In the genomic region with DNA sequence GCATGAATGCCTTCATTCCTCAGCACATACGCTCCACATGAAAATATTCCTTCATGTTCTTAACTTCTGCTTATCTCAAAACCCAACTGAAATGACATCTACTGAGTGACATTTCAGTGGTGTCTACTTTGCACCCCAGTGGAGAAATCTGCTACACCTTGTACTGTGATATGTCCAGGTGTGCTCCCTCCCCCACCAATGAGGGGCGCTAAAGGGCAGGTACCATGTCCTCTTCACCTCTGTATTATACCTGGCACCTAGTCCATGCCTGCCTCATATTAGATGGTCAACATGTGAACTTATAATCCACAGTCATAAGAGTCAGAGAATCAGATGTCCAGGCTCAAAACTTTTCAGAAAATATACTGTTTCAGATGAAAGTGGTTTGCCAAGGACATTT, we compare ENCODE assay signal across 16 cellular contexts. TPM values are rescaled to one million over a fixed set of nuclear protein-coding genes. Genes with fewer than 3 reads are reported as not detected.
DNase-seq lines count a peak whose midpoint lies in the region; ATAC-seq, FAIRE-seq and TF ChIP-seq lines count a peak whose summit lies in the region.
"Had no signal": no experiment of that assay in that cellular context is flagged by ENCODE, and none has a peak within 500 bp of the region (broad histone marks: within the 10 kb centered on the region; RNA-seq: fewer than 3 reads in every experiment).

No MANE protein-coding gene starts in this region.

- RAD21 ChIA-PET in GM12878 (lab: Charles Lee; ENCODE audit: unreplicated experiment): interaction anchor here (1.0 to 1.2 kb wide), 3 partner anchors 9 to 297 kb away, joined by 3 to 4 read pairs (median 3); a partner anchor contains a TSS

- peak; percentile 10 to 34 (median 28); a peak in 3 of 6 replicates for TF ChIP-seq CTCF in GM12878 (IDR thresholded peaks at IDR 0.05 in 2 of 3, conservative IDR thresholded peaks at IDR 0.05 in 1 of 3; ENCODE audit: control insufficient read depth in 2 of 3, extremely low read depth in 1 of 3, insufficient read depth in 1 of 3, low read depth in 3 of 3, low read length in 3 of 3)
- no peak for TF ChIP-seq CTCF in lower leg skin (IDR thresholded peaks at IDR 0.05)

- H3K27me3 Mint-ChIP-seq in stimulated activated naive CD8-positive, alpha-beta T cell treated with anti-CD3 and anti-CD28 coated beads, Interleukin-15, amount 100 ng/mL, for 72 hours: no peaks in the 10 kb centered on the region
- peaks cover 6 to 15% (median 7%) of the 10 kb centered on the region in 3 donors for H3K27me3 Mint-ChIP-seq in immature natural killer cell (ENCODE audit: low read depth in 3 of 3)
- H3K27me3 Mint-ChIP-seq: B cell; dendritic cell treated with granulocyte-macrophage colony-stimulating factor and Interleukin-4, amounts not matched to agents 40 ng/mL and 50 ng/mL, for 4 days; natural killer cell treated with Interleukin-12 subunit alpha and Interleukin-12 subunit beta and Interleukin-15 and Interleukin-18, amount 100 ng/mL, for 72 hours had no signal

- H3K4me3 Mint-ChIP-seq in stimulated activated naive CD8-positive, alpha-beta T cell treated with anti-CD3 and anti-CD28 coated beads, Interleukin-15, amount 100 ng/mL, for 72 hours: no peak overlapping the region
- no peak overlapping the region for H3K4me3 Mint-ChIP-seq in immature natural killer cell
- H3K4me3 Mint-ChIP-seq: dendritic cell treated with granulocyte-macrophage colony-stimulating factor and Interleukin-4, amounts not matched to agents 40 ng/mL and 50 ng/mL, for 4 days had no signal

- intact Hi-C loops in GM12878 (cut with micrococcal nuclease; ENCODE audit: unreplicated experiment): loop anchor here (5.0 to 10.0 kb wide), 3 partner anchors 207 to 344 kb away; a partner anchor contains a TSS
- intact Hi-C loops in lower leg skin (cut with DNase I; ENCODE audit: low total_unique reads): no loop called here

- H3K4me1 ChIP-seq in HUES64 (ENCODE audit: insufficient read depth, low read length): peaks cover 20% of the 10 kb centered on the region
- 0 out of 2 replicates have a peak, but pooled peaks cover 5% of the 10 kb centered on the region for H3K4me1 ChIP-seq in GM12878 (ENCODE audit: control insufficient read depth, insufficient read depth, low read length)

- peak; percentile 17 for DNase-seq in stimulated activated naive CD8-positive, alpha-beta T cell treated with anti-CD3 and anti-CD28 coated beads, Interleukin-15, Interleukin-2, amounts not matched to agents 100 U/mL and 50 U/mL, for 24 hours
- no peak for DNase-seq in stimulated activated naive CD8-positive, alpha-beta T cell treated with anti-CD3 and anti-CD28 coated beads, Interleukin-15, amount 100 ng/mL, for 72 hours
- no peak for DNase-seq in GM12878 (ENCODE audit: low read depth, low spot score)
- DNase-seq in NCI-H2196 treated with DMSO at 0.1 percent for 48 hours (lab: John Stamatoyannopoulos, UW; ENCODE audit: unreplicated experiment): no peak
- DNase-seq in immature natural killer cell: no peak
- no peak for DNase-seq in lower leg skin (ENCODE audit: low spot score in 2 of 2)
- DNase-seq: aorta; Kasumi-1; NCI-H2107; stimulated activated CD4-positive, alpha-beta T cell treated with anti-CD3 and anti-CD28 coated beads, Interleukin-2, amount 100 ng/mL, for 48 hours had no signal

- TF ChIP-seq RAD21 in GM12878 (IDR thresholded peaks at IDR 0.05; ENCODE audit: insufficient read depth, low read depth, low read length): no peak

- no peaks in the 10 kb centered on the region for H4K20me1 ChIP-seq in GM12878 (ENCODE audit: control insufficient read depth, insufficient read depth)

- H3K36me3 ChIP-seq in HUES64 (ENCODE audit: insufficient read depth, low read length) (peaks cover 32% of the 10 kb centered on the region), GM12878 (ENCODE audit: control insufficient read depth in 2 of 2, insufficient read depth in 2 of 2, low read length in 1 of 2) (peaks cover 0 to 14% of the 10 kb centered on the region in 2 experiments; a peak in 3 of 4 replicates)

- H3K27ac ChIP-seq in HUES64 (ENCODE audit: low read depth, low read length): no peak overlapping the region
- no peak overlapping the region for H3K27ac ChIP-seq in GM12878 (ENCODE audit: control insufficient read depth, insufficient read depth)
- H3K27ac ChIP-seq: right atrium auricular region had no signal

- H3K4me2 ChIP-seq in GM12878 (ENCODE audit: control insufficient read depth, insufficient read depth): peak overlapping the region; percentile 59

- H3K4me3 ChIP-seq in HUES64 (ENCODE audit: low read length) (peak overlapping the region; percentile 7; the same call in 1 of the 2 replicates), GM12878 (peak overlapping the region; percentile 80; the same call in 1 of the 2 replicates), lower leg skin (ENCODE audit: low read depth, poor library complexity, severe bottlenecking) (no peak overlapping the region)
- H3K4me3 ChIP-seq: right atrium auricular region had no signal

- no peak overlapping the region for H2AFZ ChIP-seq in GM12878 (ENCODE audit: control insufficient read depth, low read depth, low read length)

- no peak overlapping the region for H3K27ac Mint-ChIP-seq in stimulated activated naive CD8-positive, alpha-beta T cell treated with anti-CD3 and anti-CD28 coated beads, Interleukin-15, amount 100 ng/mL, for 72 hours
- H3K27ac Mint-ChIP-seq in immature natural killer cell: no peak overlapping the region
- H3K27ac Mint-ChIP-seq: dendritic cell treated with granulocyte-macrophage colony-stimulating factor and Interleukin-4, amounts not matched to agents 40 ng/mL and 50 ng/mL, for 4 days had no signal

- CTCF ChIA-PET in GM12878 (lab: Yijun Ruan, JAX): interaction anchor here (0.5 to 4.3 kb wide), 8 partner anchors 8 to 663 kb away, joined by 3 to 31 read pairs (median 4); no protein-coding TSS in a partner anchor

- BruUV-seq in GM12878 (replicated peaks; lab: Mats Ljungman, UMichigan): TSS peak; percentile 54

- FAIRE-seq in GM12878 (lab: Jason Lieb, UNC): no peak

- no peaks in the 10 kb centered on the region for H3K9me3 Mint-ChIP-seq in stimulated activated naive CD8-positive, alpha-beta T cell treated with anti-CD3 and anti-CD28 coated beads, Interleukin-15, amount 100 ng/mL, for 72 hours
- no peaks in the 10 kb centered on the region for H3K9me3 Mint-ChIP-seq in immature natural killer cell
- H3K9me3 Mint-ChIP-seq: dendritic cell treated with granulocyte-macrophage colony-stimulating factor and Interleukin-4, amounts not matched to agents 40 ng/mL and 50 ng/mL, for 4 days; natural killer cell treated with Interleukin-12 subunit alpha and Interleukin-12 subunit beta and Interleukin-15 and Interleukin-18, amount 100 ng/mL, for 72 hours had no signal

- TF ChIP-seq POLR2A in GM12878 (IDR thresholded peaks at IDR 0.05; ENCODE audit: low read depth, low read length) (no peak), lower leg skin (IDR thresholded peaks at IDR 0.05) (no peak)

- ATAC-seq in stimulated activated naive CD8-positive, alpha-beta T cell treated with anti-CD3 and anti-CD28 coated beads, Interleukin-15, Interleukin-2, amounts not matched to agents 100 U/mL and 50 U/mL, for 24 hours: no peak
- no peak for ATAC-seq in stimulated activated naive CD8-positive, alpha-beta T cell treated with anti-CD3 and anti-CD28 coated beads, Interleukin-15, amount 100 ng/mL, for 72 hours
- no peak for ATAC-seq in GM12878
- ATAC-seq in HG02973 (IDR thresholded peaks at IDR 0.05; ENCODE audit: unreplicated experiment): no peak
- ATAC-seq: natural killer cell treated with Interleukin-12 subunit alpha and Interleukin-12 subunit beta and Interleukin-15 and Interleukin-18, amount 100 ng/mL, for 72 hours had no signal

- no peak for TF ChIP-seq EP300 in GM12878 (IDR thresholded peaks at IDR 0.05; ENCODE audit: borderline replicate concordance in 1 of 2, control insufficient read depth in 1 of 2, low read depth in 2 of 2, low read length in 2 of 2)

- POLR2A ChIA-PET in GM12878 (lab: Charles Lee): interaction anchor here (0.7 to 1.5 kb wide), 5 partner anchors 10 to 297 kb away, joined by 3 to 6 read pairs (median 3); a partner anchor contains a TSS

- H3K27me3 ChIP-seq in HUES64 (ENCODE audit: insufficient read depth, low read length): no peaks in the 10 kb centered on the region
- no peaks in the 10 kb centered on the region for H3K27me3 ChIP-seq in GM12878 (replicated peaks in 1 of 2; ENCODE audit: control insufficient read depth in 2 of 2, insufficient read depth in 2 of 2, low read length in 1 of 2)
- H3K27me3 ChIP-seq: right atrium auricular region had no signal

- 96% methylated on average over 2 of the region's 2 CpGs for WGBS in HUES64
- WGBS in GM12878 (ENCODE audit: insufficient coverage, insufficient replicate concordance, low lambda C conversion rate, missing lambda C conversion rate): 95% methylated on average over 2 of the region's 2 CpGs
- 84 to 87% methylated on average over 2 of the region's 2 CpGs for WGBS in lower leg skin, 2 donors

- H3K9me3 ChIP-seq in HUES64 (ENCODE audit: insufficient read depth, low read depth, low read length) (no peaks in the 10 kb centered on the region), GM12878 (replicated peaks; ENCODE audit: control insufficient read depth, insufficient read depth, low read length) (no peaks in the 10 kb centered on the region)
- H3K9me3 ChIP-seq: right atrium auricular region had no signal

- H3K4me1 Mint-ChIP-seq in stimulated activated naive CD8-positive, alpha-beta T cell treated with anti-CD3 and anti-CD28 coated beads, Interleukin-15, amount 100 ng/mL, for 72 hours: peaks cover 9% of the 10 kb centered on the region
- peaks cover 13 to 18% of the 10 kb centered on the region in 2 donors for H3K4me1 Mint-ChIP-seq in immature natural killer cell

- H3K36me3 Mint-ChIP-seq in immature natural killer cell: peaks cover 3 to 13% (median 10%) of the 10 kb centered on the region in 3 donors

- SMC1A ChIA-PET in GM12878 (lab: Charles Lee; ENCODE audit: uncharacterized antibody, unreplicated experiment): interaction anchor here (0.8 to 1.5 kb wide), 3 partner anchors 9 to 16 kb away, joined by 3 to 4 read pairs (median 3); no protein-coding TSS in a partner anchor

- no peak overlapping the region for H3K9ac ChIP-seq in HUES64 (ENCODE audit: low read depth, low read length)
- no peak overlapping the region for H3K9ac ChIP-seq in GM12878 (ENCODE audit: control insufficient read depth, insufficient read depth, low read length)

- peaks cover 45% of the 10 kb centered on the region for H3K79me2 ChIP-seq in GM12878 (ENCODE audit: control insufficient read depth, insufficient read depth, low read length)

- in situ Hi-C loops in GM12878 (cut with MboI): loop anchor here (5.0 kb wide), 1 partner anchor 297 kb away; a partner anchor contains a TSS

RNA-seq across cellular contexts. Expression of a gene that starts 2.1 kb away (rescaled TPM):
- polyA plus RNA-seq in HUES64 (2013, experiment 1 of 2): 30.4 TPM
- 28.5 TPM for polyA plus RNA-seq in HUES64 (2013, experiment 2 of 2)
- total RNA-seq in GM12878 (2013; cell fraction: nucleolus; rRNA removed): 39.8 and 41.8 TPM in 2 replicates
- total RNA-seq in GM12878 (2014; rRNA removed): 20.5 and 23.5 TPM in 2 replicates
- 20.3 and 22.9 TPM in 2 replicates for total RNA-seq in GM12878 (2014; rRNA removed; fragmentation: Illumina TruSeq; extraction: Trizol)
- total RNA-seq in GM12878 (2021): 22.5 and 26.5 TPM in 2 replicates
- polyA plus RNA-seq in GM12878 (2011; ENCODE audit: low read depth): 10.7 TPM
- polyA plus RNA-seq in GM12878 (2011; rRNA removed): 15.7 and 16.0 TPM in 2 replicates
- polyA plus RNA-seq in GM12878 (2011; cell fraction: cytosol; rRNA removed): 14.7 and 16.9 TPM in 2 replicates
- 23.1 and 28.2 TPM in 2 replicates for polyA plus RNA-seq in GM12878 (2011; cell fraction: nucleus; rRNA removed)
- 11.7 and 12.1 TPM in 2 replicates for polyA plus RNA-seq in GM12878 (2012)
- 27.2 and 30.3 TPM in 2 replicates for polyA plus RNA-seq in GM12878 (2014; fragmentation: Illumina TruSeq; extraction: Trizol)
- 1 to 10 TPM; 7.6 to 8.8 TPM for polyA plus RNA-seq in GM12878 (2014; fragmentation: Nextera tagmentation; extraction: Ambion mirVana)
- 23.9 and 25.2 TPM in 2 replicates for polyA plus RNA-seq in GM12878 (2014; rRNA removed)
- 1 to 10 TPM; 7.3 to 8.3 TPM for polyA plus RNA-seq in GM12878 (2016; fragmentation: Nextera tagmentation; extraction: Ambion mirVana)
- polyA minus RNA-seq in GM12878 (2011; rRNA and poly(A)+ RNA removed): 13.9 and 14.2 TPM in 2 replicates
- 4.7 and 4.9 TPM in 2 replicates for polyA minus RNA-seq in GM12878 (2011; cell fraction: cytosol; rRNA and poly(A)+ RNA removed)
- 10.9 and 19.4 TPM in 2 replicates for polyA minus RNA-seq in GM12878 (2011; cell fraction: nucleus; rRNA and poly(A)+ RNA removed)
- 1 to 10 TPM in 1 of 3 donors, under 1 TPM in 2; 0.12 to 2.4 (median 0.67) TPM for polyA plus RNA-seq in immature natural killer cell
- 10 to 100 TPM in 3 of 4 donors, 1 to 10 TPM in 1; 10.0 to 14.1 (median 11.4) TPM for total RNA-seq in lower leg skin

Comparison
In these comparisons a context has a peak if more than half of its experiments do, and no peak if none do; other contexts are left out.
1. CTCF ChIP-seq: peak in GM12878 (3 of 3); none in lower leg skin (0 of 3).